9 cellular contexts compared by ENCODE assay signal in genomic region chr17:63476494-63476856, GRCh38. TPM values are rescaled to one million over a fixed set of nuclear protein-coding genes. Genes with fewer than 3 reads are reported as not detected.
DNase-seq lines count a peak whose midpoint lies in the region; FAIRE-seq and TF ChIP-seq lines count a peak whose summit lies in the region.
"Had no signal": no experiment of that assay in that cellular context is flagged by ENCODE, and none has a peak within 500 bp of the region (broad histone marks: within the 10 kb centered on the region; RNA-seq: fewer than 3 reads in every experiment).

No MANE protein-coding gene starts in this region.

- H4K20me1 ChIP-seq in Karpas-422 (ENCODE audit: insufficient read depth, low read depth, low read length), result no peaks in the 10 kb centered on the region

- peak overlapping the region; percentile 89 for H3K4me2 ChIP-seq in Karpas-422 (ENCODE audit: low read depth, low read length, poor library complexity, severe bottlenecking)

- TF ChIP-seq CTCF in brain microvascular endothelial cell (IDR thresholded peaks at IDR 0.05; ENCODE audit: low read depth, low read length, missing control alignments) (no peak), lower leg skin (IDR thresholded peaks at IDR 0.05) (no peak)

- H3K27ac ChIP-seq in Karpas-422 (ENCODE audit: low read length) (no peak overlapping the region), brain microvascular endothelial cell (no peak overlapping the region)

- peak overlapping the region; percentile 66 for H3K9ac ChIP-seq in Karpas-422 (ENCODE audit: low read length)

- in situ Hi-C loops in brain microvascular endothelial cell (cut with HindIII; ENCODE audit: low pct_ligation_motif_present, low sequenced_read_pairs), result no loop called here

- peaks cover 38% of the 10 kb centered on the region for H3K27me3 Mint-ChIP-seq in activated T-helper 2 cell treated with anti-CD3 and anti-CD28 coated beads, Interferon-gamma antibody, Interleukin-2, Interleukin-4, amounts not matched to agents 10 μg/mL and 5 μg/mL and 100 μg/mL, durations not matched to agents 14 hours and 24 hours and 36 hours (ENCODE audit: low read depth)

- 0 to 20% methylated on average over 1 to 11 of the region's 34 CpGs for WGBS in lower leg skin, 2 donors

- peak overlapping the region; percentile 69; the same call in 1 of the 2 replicates for H2AFZ ChIP-seq in Karpas-422 (ENCODE audit: low read length)

- no peak for TF ChIP-seq POLR2A in lower leg skin (IDR thresholded peaks at IDR 0.05)

- no peaks in the 10 kb centered on the region for H3K9me3 ChIP-seq in Karpas-422 (ENCODE audit: low read length)

- no peak overlapping the region for H3K27ac Mint-ChIP-seq in activated T-helper 2 cell treated with anti-CD3 and anti-CD28 coated beads, Interferon-gamma antibody, Interleukin-2, Interleukin-4, amounts not matched to agents 10 μg/mL and 5 μg/mL and 100 μg/mL, durations not matched to agents 14 hours and 24 hours and 36 hours

- H3K4me1 ChIP-seq in Karpas-422 (ENCODE audit: low read length), result peaks cover 63% of the 10 kb centered on the region

- H3K36me3 ChIP-seq in Karpas-422 (ENCODE audit: insufficient read depth, low read length), result no peaks in the 10 kb centered on the region
- H3K36me3 ChIP-seq in brain microvascular endothelial cell (replicated peaks), result no peaks in the 10 kb centered on the region

- no peaks in the 10 kb centered on the region for H3K9me3 Mint-ChIP-seq in activated T-helper 2 cell treated with anti-CD3 and anti-CD28 coated beads, Interferon-gamma antibody, Interleukin-2, Interleukin-4, amounts not matched to agents 10 μg/mL and 5 μg/mL and 100 μg/mL, durations not matched to agents 14 hours and 24 hours and 36 hours

- intact Hi-C loops in lower leg skin (cut with DNase I; ENCODE audit: low total_unique reads), result loop anchor here (5.0 kb wide), 1 partner anchor 39 kb away; no protein-coding TSS in a partner anchor
- intact Hi-C loops in activated T-helper 2 cell treated with anti-CD3 and anti-CD28 coated beads, Interferon-gamma antibody, Interleukin-2, Interleukin-4, amounts not matched to agents 10 μg/mL and 5 μg/mL and 100 μg/mL, durations not matched to agents 14 hours and 24 hours and 36 hours (cut with micrococcal nuclease), result loop anchor here (5.0 kb wide), 1 partner anchor 136 kb away; no protein-coding TSS in a partner anchor

- FAIRE-seq in frontal cortex (lab: Jason Lieb, UNC), result no peak

- H3K27me3 ChIP-seq in Karpas-422 (ENCODE audit: low read length) (no peaks in the 10 kb centered on the region), brain microvascular endothelial cell (replicated peaks) (no peaks in the 10 kb centered on the region)

- DNase-seq in Daoy (ENCODE audit: low read depth), result peak; percentile 38
- peak; percentile 59 for DNase-seq in Karpas-422
- DNase-seq in brain microvascular endothelial cell, result no peak
- DNase-seq in lower leg skin (ENCODE audit: low spot score in 2 of 2), result no peak
- no peak for DNase-seq in stimulated activated naive CD4-positive, alpha-beta T cell (lab: John Stamatoyannopoulos, UW)
- no peak for DNase-seq in activated T-helper 2 cell treated with anti-CD3 and anti-CD28 coated beads, Interferon-gamma antibody, Interleukin-2, Interleukin-4, amounts not matched to agents 10 μg/mL and 5 μg/mL and 100 μg/mL, durations not matched to agents 14 hours and 24 hours and 36 hours (ENCODE audit: low spot score)
- DNase-seq in HPDE6-E6E7 (ENCODE audit: extremely low spot score), result no peak
- no peak for DNase-seq in frontal cortex (ENCODE audit: low spot score in 2 of 2)

- H3K4me3 Mint-ChIP-seq in activated T-helper 2 cell treated with anti-CD3 and anti-CD28 coated beads, Interferon-gamma antibody, Interleukin-2, Interleukin-4, amounts not matched to agents 10 μg/mL and 5 μg/mL and 100 μg/mL, durations not matched to agents 14 hours and 24 hours and 36 hours (ENCODE audit: low read depth), result no peak overlapping the region

- H3K79me2 ChIP-seq in Karpas-422 (ENCODE audit: low read length), result no peaks in the 10 kb centered on the region

- H3K9me2 ChIP-seq in Karpas-422 (replicated peaks; ENCODE audit: insufficient read depth, low read length), result no peaks in the 10 kb centered on the region

- peaks cover 2% of the 10 kb centered on the region for H3K4me1 Mint-ChIP-seq in activated T-helper 2 cell treated with anti-CD3 and anti-CD28 coated beads, Interferon-gamma antibody, Interleukin-2, Interleukin-4, amounts not matched to agents 10 μg/mL and 5 μg/mL and 100 μg/mL, durations not matched to agents 14 hours and 24 hours and 36 hours (ENCODE audit: low read depth)

- no peaks in the 10 kb centered on the region for H3K36me3 Mint-ChIP-seq in activated T-helper 2 cell treated with anti-CD3 and anti-CD28 coated beads, Interferon-gamma antibody, Interleukin-2, Interleukin-4, amounts not matched to agents 10 μg/mL and 5 μg/mL and 100 μg/mL, durations not matched to agents 14 hours and 24 hours and 36 hours (ENCODE audit: low read depth)

- H3K4me3 ChIP-seq in Karpas-422 (ENCODE audit: low read length), result peak overlapping the region; percentile 70
- peak overlapping the region; percentile 47 for H3K4me3 ChIP-seq in brain microvascular endothelial cell (ENCODE audit: low read depth, low read length)
- peak overlapping the region; percentile 36 for H3K4me3 ChIP-seq in lower leg skin (ENCODE audit: low read depth, poor library complexity, severe bottlenecking)

RNA-seq across cellular contexts. Expression of gene ACE, which starts 0.4 kb away (rescaled TPM):
- 0.29 TPM in 1 of 2 replicates, not detected in the other for total RNA-seq in Daoy (2014; rRNA removed; shearing (Covaris generic))
- 6.7 and 13.9 TPM in 2 replicates for total RNA-seq in Karpas-422 (2014; rRNA removed; shearing (Covaris generic); ENCODE audit: low replicate concordance)
- 10 to 100 TPM in 1 of 4 donors, 1 to 10 TPM in 3; 3.0 to 10.2 (median 7.2) TPM for total RNA-seq in lower leg skin
- not detected in 2 replicates for total RNA-seq in activated T-helper 2 cell treated with anti-CD3 and anti-CD28 coated beads, Interferon-gamma antibody, Interleukin-2, Interleukin-4, amounts not matched to agents 10 μg/mL and 5 μg/mL and 100 μg/mL, durations not matched to agents 14 hours and 24 hours and 36 hours
- total RNA-seq in frontal cortex, result 4.5 TPM

RNA-seq across cellular contexts. Expression of gene CYB561, which starts 30.4 kb away (rescaled TPM):
- 16.7 and 21.1 TPM in 2 replicates for total RNA-seq in Daoy (2014; rRNA removed; shearing (Covaris generic))
- total RNA-seq in Karpas-422 (2014; rRNA removed; shearing (Covaris generic); ENCODE audit: low replicate concordance), result 2.4 and 4.0 TPM in 2 replicates
- total RNA-seq in lower leg skin (10 to 100 TPM; 41.7 to 74.6 (median 56.4) TPM), frontal cortex (15.9 TPM)
- 0.41 and 0.57 TPM in 2 replicates for total RNA-seq in activated T-helper 2 cell treated with anti-CD3 and anti-CD28 coated beads, Interferon-gamma antibody, Interleukin-2, Interleukin-4, amounts not matched to agents 10 μg/mL and 5 μg/mL and 100 μg/mL, durations not matched to agents 14 hours and 24 hours and 36 hours

RNA-seq across cellular contexts. Expression of gene KCNH6, which starts 46.7 kb away (rescaled TPM):
- not detected in 2 replicates for total RNA-seq in Daoy (2014; rRNA removed; shearing (Covaris generic))
- total RNA-seq in Karpas-422 (2014; rRNA removed; shearing (Covaris generic); ENCODE audit: low replicate concordance), result not detected in 2 replicates
- total RNA-seq in lower leg skin (under 1 TPM in 2 of 4 donors, not detected in 2; 0.08 to 0.29 TPM), frontal cortex (not detected)
- not detected in 2 replicates for total RNA-seq in activated T-helper 2 cell treated with anti-CD3 and anti-CD28 coated beads, Interferon-gamma antibody, Interleukin-2, Interleukin-4, amounts not matched to agents 10 μg/mL and 5 μg/mL and 100 μg/mL, durations not matched to agents 14 hours and 24 hours and 36 hours
- total RNA-seq: SK-MEL-5 had no signal

Comparison
In these comparisons a context has a peak if more than half of its experiments do, and no peak if none do; other contexts are left out.
1. DNase-seq: peak in Daoy (single experiment) and Karpas-422 (single experiment); none in brain microvascular endothelial cell (single experiment), lower leg skin (0 of 2), stimulated activated naive CD4-positive, alpha-beta T cell (0 of 6), activated T-helper 2 cell treated with anti-CD3 and anti-CD28 coated beads, Interferon-gamma antibody, Interleukin-2, Interleukin-4, amounts not matched to agents 10 μg/mL and 5 μg/mL and 100 μg/mL, durations not matched to agents 14 hours and 24 hours and 36 hours (single experiment), HPDE6-E6E7 (single experiment) and frontal cortex (0 of 2).
2. Peak in every context shown above with its lines, with median percentiles within 50 percentile points of each other: H3K4me3 ChIP-seq.